ENCODE assay signal across 1 cellular context in the genomic region with DNA sequence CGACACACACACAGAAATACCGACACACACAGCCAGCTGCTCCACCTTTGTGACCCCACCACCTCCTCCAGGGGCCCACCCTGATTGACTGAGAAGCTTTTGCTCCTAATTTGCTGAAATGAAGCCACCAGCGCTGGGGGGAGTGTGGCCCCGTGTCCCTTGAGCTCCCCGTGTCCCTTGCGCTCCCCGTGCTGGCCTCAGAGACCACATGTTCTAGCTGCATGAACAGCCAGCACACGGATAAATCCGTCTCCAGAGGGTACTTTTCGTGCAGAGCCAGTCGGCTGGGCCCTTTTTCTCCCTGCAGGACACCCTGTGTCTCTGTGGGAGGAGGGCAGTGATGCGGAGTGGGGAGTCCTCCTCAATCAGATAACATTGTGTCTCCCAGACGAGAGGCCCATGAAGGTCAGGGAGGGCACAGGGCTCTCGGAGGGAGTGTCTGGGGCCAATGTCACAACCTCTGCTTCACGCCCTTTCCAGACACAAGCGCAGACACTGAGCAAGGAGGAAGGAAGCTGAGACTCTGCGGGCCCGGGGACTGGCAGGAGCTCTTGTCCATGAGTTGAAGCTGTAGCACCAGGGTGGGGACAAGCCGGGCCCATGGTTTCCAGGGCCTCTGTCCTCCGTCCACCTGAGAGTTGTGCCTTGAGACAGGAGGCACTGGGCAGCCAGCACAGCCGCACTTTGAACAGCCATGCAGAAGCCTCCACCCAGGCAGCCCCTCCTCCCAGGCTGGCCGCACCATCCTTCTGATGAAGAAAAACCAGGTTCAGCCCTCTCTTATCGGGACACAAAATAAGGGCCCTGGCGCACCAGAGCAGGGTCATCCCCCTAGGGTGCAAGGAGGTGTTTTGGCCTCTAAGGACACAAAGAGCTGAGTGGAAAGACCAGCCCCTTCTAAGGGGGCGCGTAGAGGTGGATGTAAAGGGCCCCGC.
TF ChIP-seq lines count a peak whose summit lies in the region.

No MANE protein-coding gene starts in this region.

TF ChIP-seq in A549, 52 proteins besides CTCF, POLR2A, EP300 and RAD21 (continued from another document):
- TF ChIP-seq ZFP36 (IDR thresholded peaks at IDR 0.05; ENCODE audit: borderline replicate concordance, partially characterized antibody) = peak; percentile 49
